Comparison of ENCODE assay signal across 12 cellular contexts in the genomic region with DNA sequence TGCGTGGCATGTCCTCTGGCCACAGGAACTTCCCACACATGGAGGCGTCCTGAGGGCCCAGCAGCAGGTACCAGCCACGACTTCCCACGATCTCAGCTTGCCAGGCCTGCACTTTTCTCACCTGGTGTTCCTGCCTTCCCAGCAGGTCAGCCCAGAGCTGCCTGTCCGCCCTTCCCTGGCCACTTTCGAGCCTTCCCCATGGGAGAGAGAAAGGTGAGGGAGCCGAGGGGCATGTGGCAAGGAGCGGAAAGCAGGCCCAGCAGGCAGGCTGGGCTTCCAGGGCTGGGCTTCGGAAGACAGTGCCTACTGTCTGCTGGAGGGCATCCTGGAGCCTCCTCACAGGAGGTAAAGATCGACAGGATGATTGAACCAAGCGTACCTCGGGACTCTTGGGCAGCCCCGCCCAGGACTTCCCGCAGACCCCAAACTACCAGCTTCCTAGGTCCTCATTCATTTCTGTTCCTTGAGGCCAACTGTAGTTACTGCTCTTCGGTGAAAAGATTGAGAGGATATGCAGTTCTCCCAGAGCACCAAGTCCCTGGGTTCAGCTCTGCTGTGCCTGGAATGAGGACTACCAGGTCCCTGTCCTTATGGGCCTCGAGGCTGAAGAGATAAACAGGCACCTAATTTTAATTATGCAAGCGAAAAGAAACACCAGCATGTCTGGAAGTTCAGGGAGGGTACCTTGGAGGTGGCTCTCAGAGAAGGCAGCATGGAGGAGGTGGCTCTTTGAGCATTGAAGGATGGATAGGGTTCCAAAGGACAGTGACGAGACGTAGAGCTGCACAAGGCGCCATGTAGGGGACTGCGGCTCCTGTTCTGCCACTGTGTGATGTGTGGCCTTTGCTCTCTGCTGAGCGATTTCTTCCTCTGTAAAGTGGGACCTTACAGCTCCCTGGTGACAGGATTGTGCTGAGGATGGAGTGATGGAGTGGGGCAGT.
DNase-seq lines count a peak whose midpoint lies in the region; ATAC-seq, FAIRE-seq and TF ChIP-seq lines count a peak whose summit lies in the region.
"Had no signal": no experiment of that assay in that cellular context is flagged by ENCODE, and none has a peak within 500 bp of the region (broad histone marks: within the 10 kb centered on the region; RNA-seq: fewer than 3 reads in every experiment).

No MANE protein-coding gene starts in this region.

- H3K36me3 Mint-ChIP-seq in endodermal cell (ENCODE audit: low read depth) = peaks cover 5% of the 10 kb centered on the region
- H3K36me3 Mint-ChIP-seq in neural progenitor cell = no peaks in the 10 kb centered on the region

- FAIRE-seq in urothelium cell line (lab: Jason Lieb, UNC) = peak; percentile 37

- H4K20me1 ChIP-seq in neural progenitor cell (ENCODE audit: low read depth) = peaks cover 69% of the 10 kb centered on the region

- H3K36me3 ChIP-seq in left ventricle myocardium inferior = no peaks in the 10 kb centered on the region
- peaks cover 20% of the 10 kb centered on the region for H3K36me3 ChIP-seq in endodermal cell (ENCODE audit: control insufficient read depth, insufficient read depth, low read length)
- no peaks in the 10 kb centered on the region for H3K36me3 ChIP-seq in neural progenitor cell

- DNase-seq in left ventricle myocardium inferior (no peak), Right ventricle myocardium superior (no peak), endodermal cell (peak; percentile 70), neural progenitor cell (ENCODE audit: low spot score) (no peak), urothelium cell line (ENCODE audit: low spot score) (no peak)
- no peak for DNase-seq in activated CD4-positive, CD25-positive, alpha-beta regulatory T cell (lab: John Stamatoyannopoulos, UW)
- DNase-seq: activated CD4-positive, alpha-beta T cell treated with anti-CD3 and anti-CD28 coated beads for 4 hours; activated naive CD4-positive, alpha-beta T cell treated with anti-CD3 and anti-CD28 coated beads, Interleukin-2, amount 50 U/mL, for 16 hours; NCI-H187 treated with DMSO at 0.1 percent for 48 hours had no signal

- H3K27me3 Mint-ChIP-seq in endodermal cell (ENCODE audit: insufficient read depth) = no peaks in the 10 kb centered on the region
- peaks cover 8% of the 10 kb centered on the region for H3K27me3 Mint-ChIP-seq in neural progenitor cell (ENCODE audit: insufficient read depth, low read depth)

- H3K4me1 ChIP-seq in left ventricle myocardium inferior (peaks cover 100% of the 10 kb centered on the region), endodermal cell (ENCODE audit: control insufficient read depth, insufficient read depth, low read length) (peaks cover 39% of the 10 kb centered on the region), neural progenitor cell (peaks cover 51% of the 10 kb centered on the region)

- H3K9ac ChIP-seq in endodermal cell (ENCODE audit: extremely low read depth, low read length, poor library complexity, severe bottlenecking) (peak overlapping the region; percentile 74), neural progenitor cell (no peak overlapping the region)

- intact Hi-C loops in left ventricle myocardium inferior (cut with micrococcal nuclease) (no loop called here), Right ventricle myocardium superior (cut with DNase I) (no loop called here)

- H3K4me2 ChIP-seq in neural progenitor cell = peak overlapping the region; percentile 23

- peaks cover 9% of the 10 kb centered on the region for H3F3A ChIP-seq in neural progenitor cell (ENCODE audit: low read depth)

- H3K4me3 Mint-ChIP-seq in endodermal cell (peak overlapping the region; percentile 30), neural progenitor cell (peak overlapping the region; percentile 47)

- TF ChIP-seq CTCF in left ventricle myocardium inferior (IDR thresholded peaks at IDR 0.05; ENCODE audit: borderline replicate concordance) (no peak), endodermal cell (conservative IDR thresholded peaks at IDR 0.05) (no peak), neural progenitor cell (IDR thresholded peaks at IDR 0.05) (no peak)

- H2AFZ ChIP-seq in neural progenitor cell (replicated peaks) = no peak overlapping the region

- ATAC-seq in Right ventricle myocardium superior (ENCODE audit: poor library complexity) (no peak), GM19023 (IDR thresholded peaks at IDR 0.05; ENCODE audit: unreplicated experiment) (no peak), HG03045 (IDR thresholded peaks at IDR 0.05; ENCODE audit: unreplicated experiment) (no peak)

- H3K9me3 ChIP-seq in left ventricle myocardium inferior (replicated peaks) (no peaks in the 10 kb centered on the region), endodermal cell (ENCODE audit: control insufficient read depth, low read length) (no peaks in the 10 kb centered on the region), neural progenitor cell (ENCODE audit: low read depth) (no peaks in the 10 kb centered on the region)
- H3K9me3 ChIP-seq: testis had no signal

- H3K4me1 Mint-ChIP-seq in endodermal cell (peaks cover 49% of the 10 kb centered on the region), neural progenitor cell (peaks cover 56% of the 10 kb centered on the region)

- peaks cover 11% of the 10 kb centered on the region for H3K79me2 ChIP-seq in neural progenitor cell (ENCODE audit: low read depth)

- H3K27ac Mint-ChIP-seq in endodermal cell = peak overlapping the region; percentile 99
- H3K27ac Mint-ChIP-seq in neural progenitor cell = peak overlapping the region; percentile 99

- H3K9me3 Mint-ChIP-seq in endodermal cell = no peaks in the 10 kb centered on the region
- H3K9me3 Mint-ChIP-seq in neural progenitor cell = no peaks in the 10 kb centered on the region

- H3K4me3 ChIP-seq in left ventricle myocardium inferior (no peak overlapping the region), endodermal cell (ENCODE audit: low read length) (no peak overlapping the region), neural progenitor cell (no peak overlapping the region)
- H3K4me3 ChIP-seq: testis had no signal

- H3K27ac ChIP-seq in left ventricle myocardium inferior (replicated peaks) = peak overlapping the region; percentile 99
- peak overlapping the region; percentile 85 for H3K27ac ChIP-seq in endodermal cell (ENCODE audit: low read depth, low read length)
- H3K27ac ChIP-seq in neural progenitor cell = peak overlapping the region; percentile 85
- H3K27ac ChIP-seq: testis had no signal

- H3K27me3 ChIP-seq in left ventricle myocardium inferior (ENCODE audit: low read depth) (no peaks in the 10 kb centered on the region), endodermal cell (ENCODE audit: control insufficient read depth, insufficient read depth, low read length, poor library complexity, severe bottlenecking) (no peaks in the 10 kb centered on the region), neural progenitor cell (no peaks in the 10 kb centered on the region)
- H3K27me3 ChIP-seq: testis had no signal

- 87 to 88% methylated on average over 16 to 22 of the region's 22 CpGs for WGBS in endodermal cell (ENCODE audit: insufficient coverage in 1 of 2, insufficient read length in 1 of 2), 2 experiments
